15 cellular contexts compared by ENCODE assay signal in genomic region chr1:171441278-171441677, GRCh38. TPM values are rescaled to one million over a fixed set of nuclear protein-coding genes. Genes with fewer than 3 reads are reported as not detected.
DNase-seq lines count a peak whose midpoint lies in the region; ATAC-seq and TF ChIP-seq lines count a peak whose summit lies in the region.
"Had no signal": no experiment of that assay in that cellular context is flagged by ENCODE, and none has a peak within 500 bp of the region (broad histone marks: within the 10 kb centered on the region; RNA-seq: fewer than 3 reads in every experiment).

No MANE protein-coding gene starts in this region.

- intact Hi-C loops in left cardiac atrium (cut with DNase I) = no loop called here

- TF ChIP-seq CTCF in astrocyte of the spinal cord (IDR thresholded peaks at IDR 0.05; ENCODE audit: low read depth, low read length) = no peak

- in situ Hi-C loops in astrocyte of the spinal cord (cut with HindIII; ENCODE audit: low sequenced_read_pairs) = no loop called here

- DNase-seq in AG08395 (ENCODE audit: low spot score) = peak; percentile 50
- DNase-seq in HT1080 (ENCODE audit: low read depth) = peak; percentile 81
- DNase-seq in astrocyte of the spinal cord (ENCODE audit: low read depth, low spot score) = peak; percentile 64
- peak; percentile 13 for DNase-seq in hepatic stellate cell (ENCODE audit: low spot score)
- no peak for DNase-seq in HuH-7 (ENCODE audit: low spot score)
- no peak for DNase-seq in left cardiac atrium
- DNase-seq in COLO829 (ENCODE audit: low spot score) = no peak
- DNase-seq: BE2C; effector memory CD4-positive, alpha-beta T cell; NCI-H146; pancreas; SIG-M5; upper lobe of right lung had no signal

- no peak for ATAC-seq in left cardiac atrium
- ATAC-seq in HG02938 (IDR thresholded peaks at IDR 0.05; ENCODE audit: unreplicated experiment) = no peak
- ATAC-seq: pancreas, upper lobe of right lung had no signal

- H3K4me3 ChIP-seq in astrocyte of the spinal cord (ENCODE audit: low read depth, low read length) = no peak overlapping the region
- H3K4me3 ChIP-seq: HAP-1, pancreas, upper lobe of right lung had no signal

RNA-seq across cellular contexts. Expression of gene PRRC2C, which starts 44.1 kb away (rescaled TPM):
- 46.7 and 56.4 TPM in 2 replicates for total RNA-seq in HT1080 (2014; rRNA removed; shearing (Covaris generic))
- polyA plus RNA-seq in HT1080 (2015; cell fraction: cytosol; rRNA removed) = 30.9 and 42.1 TPM in 2 replicates
- polyA plus RNA-seq in HT1080 (2015; cell fraction: nucleus; rRNA removed) = 259 and 264 TPM in 2 replicates
- total RNA-seq in left cardiac atrium = 10 to 100 TPM; 53.0 to 70.9 TPM

Comparison
In these comparisons a context has a peak if more than half of its experiments do, and no peak if none do; other contexts are left out.
1. DNase-seq: peak in AG08395 (single experiment), HT1080 (single experiment), astrocyte of the spinal cord (single experiment) and hepatic stellate cell (single experiment); none in HuH-7 (single experiment), left cardiac atrium (single experiment) and COLO829 (single experiment).